In the genomic region with DNA sequence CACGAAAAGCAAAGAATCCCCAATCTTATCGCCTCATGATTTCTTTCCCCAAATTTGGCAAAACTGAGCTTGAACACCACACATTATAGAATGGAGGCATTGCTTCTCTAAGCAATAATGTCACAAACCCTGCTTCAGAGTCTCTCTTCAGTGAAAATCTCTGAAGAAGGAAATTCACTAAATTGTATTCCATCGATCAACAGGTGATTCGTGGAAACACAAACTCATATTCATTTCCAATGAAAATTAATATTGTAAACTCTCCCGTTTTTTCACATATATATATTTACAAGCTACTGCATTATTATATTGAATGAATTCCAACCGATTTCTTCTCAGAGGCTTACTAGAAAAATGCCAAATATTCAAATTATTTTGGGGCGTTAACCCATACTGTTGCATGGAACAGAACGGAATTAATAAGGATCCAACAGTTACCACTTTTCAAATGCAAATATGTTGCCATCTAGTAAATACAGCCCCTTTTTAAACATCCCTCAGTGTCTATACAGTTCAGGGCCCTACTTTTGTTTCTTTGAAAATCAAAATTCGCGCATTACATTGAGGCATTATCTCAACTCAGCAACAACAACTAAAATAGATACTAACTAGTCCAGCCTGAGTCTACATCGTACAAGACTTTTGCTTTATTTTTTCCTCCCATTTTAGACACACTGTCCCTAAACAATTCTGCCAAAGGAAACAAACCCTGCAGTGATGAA, we compare ENCODE assay signal across 8 cellular contexts. TPM values are rescaled to one million over a fixed set of nuclear protein-coding genes. Genes with fewer than 3 reads are reported as not detected.
DNase-seq lines count a peak whose midpoint lies in the region; ATAC-seq and TF ChIP-seq lines count a peak whose summit lies in the region.

No MANE protein-coding gene starts in this region.

- no peak overlapping the region for H4K91ac ChIP-seq in neuronal stem cell (ENCODE audit: low read depth, low read length, poor library complexity)

- H3K9ac ChIP-seq in neuronal stem cell (ENCODE audit: low read depth, low read length, poor library complexity): no peak overlapping the region

- H4K8ac ChIP-seq in neuronal stem cell (ENCODE audit: low read depth, low read length): no peak overlapping the region

- 20 to 35% methylated on average over 11 of the region's 11 CpGs for WGBS in esophagus squamous epithelium, 2 donors
- no CpG with 5 or more reads among the region's 11 CpGs for WGBS in neuronal stem cell (ENCODE audit: extremely low coverage in 2 of 2, insufficient read length in 2 of 2, insufficient replicate concordance in 1 of 2), 2 donors

- H3K9me2 ChIP-seq in PC-9 (ENCODE audit: insufficient read depth): no peaks in the 10 kb centered on the region

- POLR2A ChIA-PET in PC-9 (lab: Charles Lee; ENCODE audit: unreplicated experiment): interaction anchor here (0.6 to 0.7 kb wide), 2 partner anchors 58 to 107 kb away, joined by 3 to 4 read pairs; no protein-coding TSS in a partner anchor

- H3K4me3 ChIP-seq in PC-9 (peak overlapping the region; percentile 98), esophagus squamous epithelium (peak overlapping the region; percentile 54 to 91 (median 80)), neuronal stem cell (ENCODE audit: low read length in 2 of 2) (peak overlapping the region; percentile 88 to 92)

- no peak overlapping the region for H2BK15ac ChIP-seq in neuronal stem cell (ENCODE audit: low read length)

- H3K79me1 ChIP-seq in neuronal stem cell (ENCODE audit: low read depth, low read length): peaks cover 3% of the 10 kb centered on the region

- H3K18ac ChIP-seq in neuronal stem cell (ENCODE audit: low read length): no peak overlapping the region

- H3K27me3 ChIP-seq in PC-9 (ENCODE audit: insufficient read depth, low read depth) (no peaks in the 10 kb centered on the region), esophagus squamous epithelium (peaks cover 0 to 8% (median 0%) of the 10 kb centered on the region in 4 donors), neuronal stem cell (ENCODE audit: control insufficient read depth in 3 of 3, insufficient read depth in 3 of 3, low read depth in 1 of 3, low read length in 3 of 3) (peaks cover 0 to 3% (median 0%) of the 10 kb centered on the region in 3 experiments)

- H2BK120ac ChIP-seq in neuronal stem cell (ENCODE audit: low read depth, low read length): no peak overlapping the region

- H2BK5ac ChIP-seq in neuronal stem cell (ENCODE audit: low read length): no peak overlapping the region

- H2BK12ac ChIP-seq in neuronal stem cell (ENCODE audit: low read length): no peak overlapping the region

- H2AFZ ChIP-seq in PC-9 (peak overlapping the region; percentile 89), neuronal stem cell (ENCODE audit: low read length) (peak overlapping the region; percentile 97)

- peaks cover 56% of the 10 kb centered on the region for H3K4me1 ChIP-seq in PC-9 (replicated peaks; ENCODE audit: insufficient read depth)
- H3K4me1 ChIP-seq in esophagus squamous epithelium: peaks cover 19 to 62% (median 29%) of the 10 kb centered on the region in 3 donors
- peaks cover 4 to 10% of the 10 kb centered on the region in 2 donors for H3K4me1 ChIP-seq in neuronal stem cell (ENCODE audit: control insufficient read depth in 2 of 2, insufficient read depth in 1 of 2, low read depth in 1 of 2, low read length in 2 of 2)

- no peak overlapping the region for H2AK5ac ChIP-seq in neuronal stem cell (ENCODE audit: low read depth, low read length)

- no peak overlapping the region for H3K4ac ChIP-seq in neuronal stem cell (ENCODE audit: low read length)

- H3K23ac ChIP-seq in neuronal stem cell (ENCODE audit: low read depth, low read length, poor library complexity): no peak overlapping the region

- H3K27ac ChIP-seq in C4-2B (peak overlapping the region; percentile 90), PC-9 (no peak overlapping the region), esophagus squamous epithelium (peak overlapping the region; percentile 90 to 99 (median 96)), neuronal stem cell (replicated peaks; ENCODE audit: low read length) (no peak overlapping the region)

- no peaks in the 10 kb centered on the region for H4K20me1 ChIP-seq in PC-9 (ENCODE audit: insufficient read depth)

- intact Hi-C loops in PC-9 (cut with micrococcal nuclease; ENCODE audit: unreplicated experiment) (loop anchor here (2.0 to 5.0 kb wide), 4 partner anchors 56 to 171 kb away; no protein-coding TSS in a partner anchor), esophagus squamous epithelium (cut with DNase I) (loop anchor here (10.0 kb wide), 1 partner anchor 139 kb away; the partner anchor contains the start of gene NHLRC1)

- H3K14ac ChIP-seq in neuronal stem cell (ENCODE audit: low read length): no peak overlapping the region

- H3K36me3 ChIP-seq in PC-9 (ENCODE audit: low read depth) (no peaks in the 10 kb centered on the region), esophagus squamous epithelium (no peaks in the 10 kb centered on the region), neuronal stem cell (replicated peaks in 1 of 2; ENCODE audit: control insufficient read depth in 2 of 2, insufficient read depth in 2 of 2, low read length in 2 of 2) (peaks cover 0 to 26% of the 10 kb centered on the region in 2 donors)

- peaks cover 23% of the 10 kb centered on the region for H3F3A ChIP-seq in PC-9 (ENCODE audit: insufficient read depth, low read depth)

- H3K4me2 ChIP-seq in PC-9 (peak overlapping the region; percentile 95), neuronal stem cell (ENCODE audit: insufficient read depth, low read length, poor library complexity, severe bottlenecking) (peak overlapping the region; percentile 79)

- TF ChIP-seq POLR2A in esophagus squamous epithelium (IDR thresholded peaks at IDR 0.05): no peak

- no peak for ATAC-seq in HG03520 (IDR thresholded peaks at IDR 0.05; ENCODE audit: unreplicated experiment)
- ATAC-seq in HG02571 (IDR thresholded peaks at IDR 0.05; ENCODE audit: unreplicated experiment): no peak

- H3K9me3 ChIP-seq in PC-9 (ENCODE audit: insufficient read depth, low read depth): no peaks in the 10 kb centered on the region
- no peaks in the 10 kb centered on the region for H3K9me3 ChIP-seq in esophagus squamous epithelium
- H3K9me3 ChIP-seq in neuronal stem cell (replicated peaks in 1 of 2; ENCODE audit: control insufficient read depth in 2 of 2, insufficient read depth in 1 of 2, low read depth in 1 of 2, low read length in 2 of 2): no peaks in the 10 kb centered on the region

- DNase-seq in PC-9 (no peak), esophagus squamous epithelium (lab: John Stamatoyannopoulos, UW) (no peak), neuronal stem cell (ENCODE audit: low spot score) (no peak), NCI-H146 (lab: John Stamatoyannopoulos, UW) (no peak), NK-92 (lab: John Stamatoyannopoulos, UW; ENCODE audit: unreplicated experiment) (no peak)

- BruUV-seq in PC-9 (replicated peaks; lab: Mats Ljungman, UMichigan): TSS peak; percentile 33

- CTCF ChIA-PET in PC-9 (lab: Charles Lee): interaction anchor here (0.5 to 0.9 kb wide), 6 partner anchors 39 to 1294 kb away, joined by 3 to 6 read pairs (median 3); no protein-coding TSS in a partner anchor

- H3K79me2 ChIP-seq in PC-9 (ENCODE audit: low read depth): peaks cover 53% of the 10 kb centered on the region

- TF ChIP-seq CTCF in C4-2B (conservative IDR thresholded peaks at IDR 0.05) (no peak), PC-9 (conservative IDR thresholded peaks at IDR 0.05) (no peak), esophagus squamous epithelium (IDR thresholded peaks at IDR 0.05) (no peak)

RNA-seq across cellular contexts. Expression of gene KIF13A, which starts 1.3 kb away (rescaled TPM):
- total RNA-seq in PC-9 (2021): 48.6 and 52.2 TPM in 2 replicates
- 10 to 100 TPM; 18.7 to 34.5 (median 25.0) TPM for total RNA-seq in esophagus squamous epithelium
- polyA plus RNA-seq in neuronal stem cell (2013, experiment 1 of 2): 9.1 TPM
- polyA plus RNA-seq in neuronal stem cell (2013, experiment 2 of 2): 9.1 TPM

Comparison
In these comparisons a context has a peak if more than half of its experiments do, and no peak if none do; other contexts are left out.
1. H3K27ac ChIP-seq: peak in C4-2B (single experiment) and esophagus squamous epithelium (4 of 4); none in PC-9 (single experiment) and neuronal stem cell (single experiment).
2. Peak in every context shown above with its lines, with median percentiles within 50 percentile points of each other: H3K4me3 ChIP-seq.